ENCODE assay signal across 19 cellular contexts in genomic region chr7:29138588-29138987, GRCh38. TPM values are rescaled to one million over a fixed set of nuclear protein-coding genes. Genes with fewer than 3 reads are reported as not detected.
DNase-seq lines count a peak whose midpoint lies in the region; ATAC-seq, FAIRE-seq and TF ChIP-seq lines count a peak whose summit lies in the region.
"Had no signal": no experiment of that assay in that cellular context is flagged by ENCODE, and none has a peak within 500 bp of the region (broad histone marks: within the 10 kb centered on the region; RNA-seq: fewer than 3 reads in every experiment).

No MANE protein-coding gene starts in this region.

- H3K9me3 Mint-ChIP-seq in astrocyte (ENCODE audit: unreplicated experiment): no peaks in the 10 kb centered on the region
- H3K9me3 Mint-ChIP-seq: HFFc6 had no signal

- TF ChIP-seq CTCF in astrocyte (IDR thresholded peaks at IDR 0.05; ENCODE audit: insufficient read depth, low read depth, low read length) (no peak), testis (IDR thresholded peaks at IDR 0.05) (no peak), thyroid gland (IDR thresholded peaks at IDR 0.05) (no peak), PC-9 (conservative IDR thresholded peaks at IDR 0.05) (no peak)

- H2BK15ac ChIP-seq in mesenchymal stem cell (ENCODE audit: low read depth, poor library complexity, severe bottlenecking): no peak overlapping the region

- H3K4me1 Mint-ChIP-seq in astrocyte (ENCODE audit: low read depth, unreplicated experiment): peaks cover 24% of the 10 kb centered on the region

- H3K4me2 ChIP-seq in astrocyte (ENCODE audit: low read length) (peak overlapping the region; percentile 26), mesenchymal stem cell (ENCODE audit: low read length, poor library complexity, severe bottlenecking) (no peak overlapping the region), PC-9 (no peak overlapping the region)

- peaks cover 3% of the 10 kb centered on the region; the same call in 1 of the 2 replicates for H3F3A ChIP-seq in PC-9 (ENCODE audit: insufficient read depth, low read depth)

- peaks cover 2% of the 10 kb centered on the region for H3K27me3 ChIP-seq in astrocyte (ENCODE audit: insufficient read depth, low read length)
- H3K27me3 ChIP-seq in mesenchymal stem cell (ENCODE audit: control insufficient read depth in 1 of 2, insufficient read depth in 1 of 2, low read length in 2 of 2): peaks cover 8 to 19% of the 10 kb centered on the region in 2 experiments
- H3K27me3 ChIP-seq in testis: no peaks in the 10 kb centered on the region
- H3K27me3 ChIP-seq in thyroid gland: no peaks in the 10 kb centered on the region
- no peaks in the 10 kb centered on the region for H3K27me3 ChIP-seq in PC-9 (ENCODE audit: insufficient read depth, low read depth)

- no peaks in the 10 kb centered on the region for H4K20me1 ChIP-seq in astrocyte (ENCODE audit: insufficient read depth, low read length)
- no peaks in the 10 kb centered on the region for H4K20me1 ChIP-seq in PC-9 (ENCODE audit: insufficient read depth)
- H4K20me1 ChIP-seq: BLaER1 treated with 17β-estradiol and CSF1 and Interleukin-3, amounts not matched to agents 10 nM and 100 nM had no signal

- 74% methylated on average over 4 of the region's 4 CpGs for WGBS in mesenchymal stem cell
- 43 to 64% methylated on average over 4 of the region's 4 CpGs for WGBS in testis, 2 donors
- 64 to 79% methylated on average over 4 of the region's 4 CpGs for WGBS in thyroid gland, 2 donors

- POLR2A ChIA-PET in PC-9 (lab: Charles Lee; ENCODE audit: unreplicated experiment): no interaction called here

- no peak overlapping the region for H2AK5ac ChIP-seq in mesenchymal stem cell (ENCODE audit: low read length, severe bottlenecking)

- no peak overlapping the region for H3K4ac ChIP-seq in mesenchymal stem cell (ENCODE audit: low read depth in 1 of 2, low read length in 2 of 2)

- H3K9me3 ChIP-seq in astrocyte (ENCODE audit: insufficient read depth, low read depth, low read length) (no peaks in the 10 kb centered on the region), mesenchymal stem cell (ENCODE audit: control insufficient read depth, low read length) (peaks cover 9% of the 10 kb centered on the region), testis (no peaks in the 10 kb centered on the region), thyroid gland (no peaks in the 10 kb centered on the region), PC-9 (ENCODE audit: insufficient read depth, low read depth) (peaks cover 10% of the 10 kb centered on the region; the same call in 1 of the 2 replicates)

- H3K4me3 ChIP-seq in astrocyte (ENCODE audit: insufficient read depth, low read depth, low read length) (no peak overlapping the region), mesenchymal stem cell (ENCODE audit: insufficient read depth in 1 of 2, low read depth in 1 of 2, low read length in 2 of 2) (no peak overlapping the region), testis (no peak overlapping the region), thyroid gland (replicated peaks in 1 of 3) (no peak overlapping the region), PC-9 (no peak overlapping the region)
- H3K4me3 ChIP-seq: BLaER1 treated with 17β-estradiol and CSF1 and Interleukin-3, amounts not matched to agents 10 nM and 100 nM; GM12878 had no signal

- H2BK12ac ChIP-seq in mesenchymal stem cell (ENCODE audit: low read length in 2 of 2): no peak overlapping the region

- H3K27ac Mint-ChIP-seq in astrocyte (ENCODE audit: unreplicated experiment): peak overlapping the region; percentile 1
- H3K27ac Mint-ChIP-seq: CD4-positive, alpha-beta T cell; HFFc6 had no signal

- no peak overlapping the region for H3K14ac ChIP-seq in mesenchymal stem cell (ENCODE audit: low read length in 2 of 2)

- BruUV-seq in PC-9 (replicated peaks; lab: Mats Ljungman, UMichigan): no TSS peak

- H3K4me1 ChIP-seq in astrocyte (ENCODE audit: insufficient read depth, low read length): peaks cover 10% of the 10 kb centered on the region
- H3K4me1 ChIP-seq in mesenchymal stem cell (ENCODE audit: control insufficient read depth, insufficient read depth, low read depth, low read length): no peaks in the 10 kb centered on the region
- H3K4me1 ChIP-seq in testis: peaks cover 15% of the 10 kb centered on the region
- H3K4me1 ChIP-seq in thyroid gland: no peaks in the 10 kb centered on the region
- H3K4me1 ChIP-seq in PC-9 (replicated peaks; ENCODE audit: insufficient read depth): peaks cover 27% of the 10 kb centered on the region

- no peaks in the 10 kb centered on the region for H3K79me1 ChIP-seq in mesenchymal stem cell (replicated peaks; ENCODE audit: low read length, poor library complexity, severe bottlenecking)

- H3K9me2 ChIP-seq in PC-9 (ENCODE audit: insufficient read depth): no peaks in the 10 kb centered on the region

- CTCF ChIA-PET in PC-9 (lab: Charles Lee): no interaction called here

- H3K36me3 ChIP-seq in astrocyte (ENCODE audit: insufficient read depth, low read length) (no peaks in the 10 kb centered on the region), mesenchymal stem cell (ENCODE audit: control insufficient read depth in 1 of 2, insufficient read depth in 2 of 2, low read depth in 1 of 2, low read length in 2 of 2) (no peaks in the 10 kb centered on the region), testis (ENCODE audit: low read depth, missing control alignments) (no peaks in the 10 kb centered on the region), thyroid gland (no peaks in the 10 kb centered on the region), PC-9 (ENCODE audit: low read depth) (no peaks in the 10 kb centered on the region)
- H3K36me3 ChIP-seq: BLaER1 treated with 17β-estradiol and CSF1 and Interleukin-3, amounts not matched to agents 10 nM and 100 nM had no signal

- H2BK5ac ChIP-seq in mesenchymal stem cell (ENCODE audit: low read depth, low read length, poor library complexity, severe bottlenecking): no peak overlapping the region

- H4K91ac ChIP-seq in mesenchymal stem cell (ENCODE audit: low read length): no peak overlapping the region

- H2BK120ac ChIP-seq in mesenchymal stem cell (ENCODE audit: low read depth, low read length): no peak overlapping the region

- H3K27me3 Mint-ChIP-seq in astrocyte (ENCODE audit: low read depth, unreplicated experiment): peaks cover 4% of the 10 kb centered on the region

- H3K36me3 Mint-ChIP-seq in astrocyte (ENCODE audit: low read depth, unreplicated experiment): no peaks in the 10 kb centered on the region

- H3K23ac ChIP-seq in mesenchymal stem cell (ENCODE audit: low read length in 2 of 2): no peak overlapping the region

- no peak overlapping the region for H3K4me3 Mint-ChIP-seq in astrocyte (ENCODE audit: unreplicated experiment)
- H3K4me3 Mint-ChIP-seq: CD4-positive, alpha-beta T cell; HFFc6 had no signal

- peak overlapping the region; percentile 54 for H4K8ac ChIP-seq in mesenchymal stem cell (ENCODE audit: low read length)

- H3K79me2 ChIP-seq in astrocyte (ENCODE audit: insufficient read depth, low read length) (no peaks in the 10 kb centered on the region), PC-9 (ENCODE audit: low read depth) (no peaks in the 10 kb centered on the region)

- FAIRE-seq in astrocyte (lab: Jason Lieb, UNC) (no peak), H54 (lab: Jason Lieb, UNC) (no peak)
- FAIRE-seq: GM12878, H1 had no signal

- no peak for ATAC-seq in HG03045 (IDR thresholded peaks at IDR 0.05; ENCODE audit: unreplicated experiment)
- ATAC-seq: GM12878 had no signal

- H3K9ac ChIP-seq in astrocyte (ENCODE audit: low read length): no peak overlapping the region
- H3K9ac ChIP-seq in mesenchymal stem cell (ENCODE audit: low read length): no peak overlapping the region
- H3K9ac ChIP-seq: BLaER1 treated with 17β-estradiol and CSF1 and Interleukin-3, amounts not matched to agents 10 nM and 100 nM had no signal

- peak; percentile 17 for DNase-seq in Daoy (ENCODE audit: low read depth)
- DNase-seq in astrocyte (ENCODE audit: low read depth): no peak
- no peak for DNase-seq in mesenchymal stem cell
- DNase-seq in testis: peak; percentile 87
- DNase-seq in H54 (ENCODE audit: insufficient read length, low spot score): no peak
- no peak for DNase-seq in thyroid gland
- no peak for DNase-seq in PC-9
- DNase-seq: ACHN; Calu3; CD4-positive, alpha-beta T cell; DMS 273 treated with DMSO at 0.1 percent for 48 hours; HCEC 1CT had no signal

- H2AFZ ChIP-seq in astrocyte (ENCODE audit: low read depth, low read length): no peak overlapping the region
- H2AFZ ChIP-seq in mesenchymal stem cell (ENCODE audit: low read depth, low read length): no peak overlapping the region
- H2AFZ ChIP-seq in PC-9: no peak overlapping the region

- intact Hi-C loops in testis (cut with DNase I; ENCODE audit: low total_unique reads) (no loop called here), thyroid gland (cut with DNase I) (no loop called here), PC-9 (cut with micrococcal nuclease; ENCODE audit: unreplicated experiment) (no loop called here)

- TF ChIP-seq POLR2A in testis (IDR thresholded peaks at IDR 0.05) (no peak), H54 (IDR thresholded peaks at IDR 0.05; ENCODE audit: low read depth, low read length) (no peak), thyroid gland (IDR thresholded peaks at IDR 0.05) (no peak)

- no peak overlapping the region for H3K18ac ChIP-seq in mesenchymal stem cell (ENCODE audit: low read depth in 1 of 2, low read length in 2 of 2)

- H3K27ac ChIP-seq in astrocyte (ENCODE audit: low read depth, low read length): no peak overlapping the region
- no peak overlapping the region for H3K27ac ChIP-seq in mesenchymal stem cell (ENCODE audit: low read length, poor library complexity, severe bottlenecking)
- H3K27ac ChIP-seq in testis: peak overlapping the region; percentile 68 to 70
- H3K27ac ChIP-seq in thyroid gland: no peak overlapping the region
- H3K27ac ChIP-seq in PC-9: no peak overlapping the region
- H3K27ac ChIP-seq: BLaER1 treated with 17β-estradiol and CSF1 and Interleukin-3, amounts not matched to agents 10 nM and 100 nM; HL-60 had no signal

RNA-seq across cellular contexts. Expression of gene CPVL, which starts 7.7 kb away (rescaled TPM):
- 35.4 and 40.5 TPM in 2 replicates for total RNA-seq in Daoy (2014; rRNA removed; shearing (Covaris generic))
- 16.3 and 22.2 TPM in 2 replicates for total RNA-seq in astrocyte
- 1.1 TPM for polyA plus RNA-seq in mesenchymal stem cell (2013, experiment 1 of 2)
- polyA plus RNA-seq in mesenchymal stem cell (2013, experiment 2 of 2): 1.2 TPM
- total RNA-seq in testis: 10 to 100 TPM; 26.6 to 51.1 TPM
- 55.1 TPM for polyA plus RNA-seq in testis (ENCODE audit: insufficient read depth, low read depth, low replicate concordance)
- total RNA-seq in thyroid gland: 100 to 1,000 TPM in 2 of 4 donors, 10 to 100 TPM in 2; 79.8 to 182 (median 111) TPM
- 0.28 TPM in 1 of 2 replicates, not detected in the other for total RNA-seq in PC-9 (2021)
- total RNA-seq: G401, HFFc6 had no signal
- polyA plus RNA-seq: GM12878 had no signal

RNA-seq across cellular contexts. Expression of gene CHN2, which starts 56.0 kb away (rescaled TPM):
- total RNA-seq in Daoy (2014; rRNA removed; shearing (Covaris generic)): 15.3 and 19.8 TPM in 2 replicates
- total RNA-seq in astrocyte (2.5 and 3.6 TPM in 2 replicates), testis (10 to 100 TPM; 15.1 to 27.4 TPM), thyroid gland (10 to 100 TPM; 11.7 to 54.3 (median 41.4) TPM), PC-9 (2021) (not detected in 2 replicates)
- polyA plus RNA-seq in mesenchymal stem cell (2013, experiment 1 of 2): 0.79 TPM
- 0.70 TPM for polyA plus RNA-seq in mesenchymal stem cell (2013, experiment 2 of 2)
- 8.6 TPM for polyA plus RNA-seq in testis (ENCODE audit: insufficient read depth, low read depth, low replicate concordance)
- total RNA-seq: G401, HFFc6 had no signal

Comparison
In these comparisons a context has a peak if more than half of its experiments do, and no peak if none do; other contexts are left out.
1. DNase-seq: peak in Daoy (single experiment) and testis (single experiment); none in astrocyte (single experiment), mesenchymal stem cell (single experiment), H54 (single experiment), thyroid gland (0 of 2) and PC-9 (0 of 2).
2. H3K27ac ChIP-seq: peak in testis (2 of 2); none in astrocyte (single experiment), mesenchymal stem cell (single experiment), thyroid gland (0 of 3) and PC-9 (single experiment).
3. RNA of gene CPVL, which starts 7.7 kb away (total RNA-seq): 79.8 to 182 TPM in thyroid gland, 26.6 to 51.1 TPM in testis, 35.4 to 40.5 TPM in Daoy and 16.3 to 22.2 TPM in astrocyte; 0.28 TPM in PC-9; every median in the first group is over 10 times any median in the second.